ENCODE assay signal across 8 cellular contexts in genomic region chr19:4732680-4733114, GRCh38. TPM values are rescaled to one million over a fixed set of nuclear protein-coding genes. Genes with fewer than 3 reads are reported as not detected.
DNase-seq lines count a peak whose midpoint lies in the region; ATAC-seq and TF ChIP-seq lines count a peak whose summit lies in the region.

No MANE protein-coding gene starts in this region.

- TF ChIP-seq POLR2A in heart left ventricle (IDR thresholded peaks at IDR 0.05): no peak

- TF ChIP-seq CTCF in heart left ventricle (IDR thresholded peaks at IDR 0.05) (peak; percentile 65 to 84 (median 76)), psoas muscle (IDR thresholded peaks at IDR 0.05) (peak; percentile 75)

- H3K4me3 ChIP-seq in heart left ventricle (no peak overlapping the region), psoas muscle (no peak overlapping the region)

- H3K9me3 Mint-ChIP-seq in activated naive CD8-positive, alpha-beta T cell treated with anti-CD3 and anti-CD28 coated beads for 36 hours: no peaks in the 10 kb centered on the region

- H3K4me1 ChIP-seq in heart left ventricle (peaks cover 0 to 7% (median 0%) of the 10 kb centered on the region in 12 donors), psoas muscle (peaks cover 5% of the 10 kb centered on the region)

- H3K9me3 ChIP-seq in heart left ventricle (no peaks in the 10 kb centered on the region), psoas muscle (no peaks in the 10 kb centered on the region)

- no peaks in the 10 kb centered on the region for H3K36me3 Mint-ChIP-seq in activated naive CD8-positive, alpha-beta T cell treated with anti-CD3 and anti-CD28 coated beads for 36 hours

- peaks cover 4% of the 10 kb centered on the region for H3K4me1 Mint-ChIP-seq in activated naive CD8-positive, alpha-beta T cell treated with anti-CD3 and anti-CD28 coated beads for 36 hours

- no peak overlapping the region for H3K27ac Mint-ChIP-seq in activated naive CD8-positive, alpha-beta T cell treated with anti-CD3 and anti-CD28 coated beads for 36 hours

- H3K4me3 Mint-ChIP-seq in activated naive CD8-positive, alpha-beta T cell treated with anti-CD3 and anti-CD28 coated beads for 36 hours: peak overlapping the region; percentile 23

- intact Hi-C loops in heart left ventricle (cut with DNase I): loop anchor here (1.0 to 5.0 kb wide), 5 partner anchors 55 to 72 kb away; partner anchors contain the start of gene FEM1A (in 7 of the 10)
- intact Hi-C loops in psoas muscle (cut with DNase I): loop anchor here (1.0 to 10.0 kb wide), 6 partner anchors 55 to 182 kb away; no protein-coding TSS in a partner anchor

- ATAC-seq in heart left ventricle (peak in 3 of 4 donors; percentile 84 to 92 (median 88)), psoas muscle (peak; percentile 89 to 94 (median 90)), HG03342 (IDR thresholded peaks at IDR 0.05; ENCODE audit: unreplicated experiment) (no peak), GM21825 (IDR thresholded peaks at IDR 0.05; ENCODE audit: unreplicated experiment) (no peak)

- H3K27me3 ChIP-seq in heart left ventricle (no peaks in the 10 kb centered on the region), psoas muscle (ENCODE audit: insufficient read depth in 3 of 3, low read length in 2 of 3) (no peaks in the 10 kb centered on the region)

- DNase-seq in EL: peak; percentile 64
- peak; percentile 56 for DNase-seq in MV-4-11 (lab: John Stamatoyannopoulos, UW)
- DNase-seq in SHP77 treated with DMSO at 0.1 percent for 48 hours (lab: John Stamatoyannopoulos, UW): peak; percentile 83
- DNase-seq in activated naive CD8-positive, alpha-beta T cell treated with anti-CD3 and anti-CD28 coated beads for 36 hours: peak; percentile 53
- no peak for DNase-seq in heart left ventricle
- DNase-seq in psoas muscle: peak in 1 of 2 donors; percentile 74

- H3K27ac ChIP-seq in heart left ventricle: no peak overlapping the region
- no peak overlapping the region for H3K27ac ChIP-seq in psoas muscle

- WGBS in heart left ventricle, 4 donors: 12 to 19% (median 15%) methylated on average over 8 of the region's 8 CpGs
- WGBS in psoas muscle, 3 donors: 14 to 17% (median 15%) methylated on average over 8 of the region's 8 CpGs

- no peaks in the 10 kb centered on the region for H3K36me3 ChIP-seq in heart left ventricle
- H3K36me3 ChIP-seq in psoas muscle (ENCODE audit: insufficient read depth in 1 of 2, low read depth in 1 of 2): no peaks in the 10 kb centered on the region

- H3K27me3 Mint-ChIP-seq in activated naive CD8-positive, alpha-beta T cell treated with anti-CD3 and anti-CD28 coated beads for 36 hours: peaks cover 8% of the 10 kb centered on the region

RNA-seq across cellular contexts. Expression of gene DPP9, which starts 9.1 kb away (rescaled TPM):
- 10 to 100 TPM; 71.7 to 72.3 TPM for total RNA-seq in activated naive CD8-positive, alpha-beta T cell treated with anti-CD3 and anti-CD28 coated beads for 36 hours
- 10 to 100 TPM; 38.9 to 65.2 (median 47.7) TPM for total RNA-seq in heart left ventricle
- 10 to 100 TPM; 30.7 to 59.6 TPM for polyA plus RNA-seq in heart left ventricle
- total RNA-seq in psoas muscle: 10 to 100 TPM; 55.9 to 97.4 (median 78.6) TPM
- polyA plus RNA-seq in psoas muscle: 100 to 1,000 TPM in 2 of 3 donors, 10 to 100 TPM in 1; 64.6 to 138 (median 108) TPM

RNA-seq across cellular contexts. Expression of gene FEM1A, which starts 58.8 kb away (rescaled TPM):
- total RNA-seq in activated naive CD8-positive, alpha-beta T cell treated with anti-CD3 and anti-CD28 coated beads for 36 hours: 10 to 100 TPM; 21.8 to 22.5 TPM
- total RNA-seq in heart left ventricle (10 to 100 TPM; 30.7 to 94.0 (median 41.8) TPM), psoas muscle (100 to 1,000 TPM; 135 to 210 (median 149) TPM)
- polyA plus RNA-seq in heart left ventricle (10 to 100 TPM; 28.4 to 28.5 TPM), psoas muscle (100 to 1,000 TPM in 1 of 3 donors, 10 to 100 TPM in 2; 63.2 to 214 (median 96.3) TPM)

Comparison
In these comparisons a context has a peak if more than half of its experiments do, and no peak if none do; other contexts are left out.
1. DNase-seq: peak in EL (single experiment), MV-4-11 (single experiment), SHP77 treated with DMSO at 0.1 percent for 48 hours (single experiment) and activated naive CD8-positive, alpha-beta T cell treated with anti-CD3 and anti-CD28 coated beads for 36 hours (single experiment); none in heart left ventricle (0 of 5).
2. ATAC-seq: peak in heart left ventricle (3 of 4) and psoas muscle (4 of 4); none in HG03342 (single experiment) and GM21825 (single experiment).